Comparison of ENCODE assay signal across 9 cellular contexts in the genomic region with DNA sequence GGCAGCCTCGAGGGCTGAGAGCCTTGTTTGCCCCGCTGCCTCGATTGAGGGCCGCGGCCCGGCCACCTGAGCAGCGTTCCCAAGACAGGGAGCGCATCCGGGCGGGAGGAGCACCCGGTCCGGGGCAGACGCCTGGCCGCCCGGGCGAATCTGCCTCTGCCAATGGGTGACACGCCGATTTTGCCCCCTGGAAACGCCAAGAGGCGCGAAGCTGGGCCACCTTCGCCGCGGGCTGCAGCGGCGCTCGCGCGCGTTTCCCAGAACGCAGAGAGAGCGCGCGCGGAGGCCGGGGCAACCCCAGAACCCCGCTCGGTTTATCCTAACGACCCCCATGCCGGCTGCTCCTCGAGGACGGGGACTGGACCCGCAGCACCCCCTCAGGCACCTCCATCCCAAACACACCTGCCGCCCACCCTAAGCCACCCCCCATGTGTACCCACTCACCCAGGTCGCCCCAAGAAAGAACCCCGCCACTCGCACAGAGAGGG. TPM values are rescaled to one million over a fixed set of nuclear protein-coding genes. Genes with fewer than 3 reads are reported as not detected.
DNase-seq lines count a peak whose midpoint lies in the region; ATAC-seq, FAIRE-seq and TF ChIP-seq lines count a peak whose summit lies in the region.
"Had no signal": no experiment of that assay in that cellular context is flagged by ENCODE, and none has a peak within 500 bp of the region (broad histone marks: within the 10 kb centered on the region; RNA-seq: fewer than 3 reads in every experiment).

No MANE protein-coding gene starts in this region.

- no peaks in the 10 kb centered on the region for H4K20me1 ChIP-seq in keratinocyte (ENCODE audit: control insufficient read depth, extremely low read depth, insufficient read depth, low read length)

- H3K4me1 ChIP-seq in keratinocyte (ENCODE audit: control insufficient read depth, extremely low read depth, insufficient read depth, low read length) (peaks cover 9% of the 10 kb centered on the region), subcutaneous abdominal adipose tissue (ENCODE audit: control insufficient read depth in 5 of 5, insufficient read depth in 5 of 5, low read length in 5 of 5) (peaks cover 0 to 14% (median 10%) of the 10 kb centered on the region in 5 donors)

- ATAC-seq in activated CD4-positive, alpha-beta T cell treated with anti-CD3 and anti-CD28 coated beads for 36 hours = no peak
- ATAC-seq in HG03565 (IDR thresholded peaks at IDR 0.05; ENCODE audit: unreplicated experiment) = no peak

- intact Hi-C loops in activated CD4-positive, alpha-beta T cell treated with anti-CD3 and anti-CD28 coated beads for 36 hours (cut with DNase I, micrococcal nuclease) = loop anchor here in 1 of 2 experiments (5.0 kb wide), 1 partner anchor 209 kb away; no protein-coding TSS in a partner anchor
- intact Hi-C loops in activated T-helper 1 cell treated with anti-CD3 and anti-CD28 coated beads, Interleukin-12 subunit alpha, Interleukin-12 subunit beta, Interleukin-2, Interleukin-4 antibody, amounts not matched to agents 30 ng/mL and 10 ng/mL and 1 ng/mL, durations not matched to agents 14 hours and 24 hours and 36 hours (cut with micrococcal nuclease) = no loop called here

- dilution Hi-C loops in keratinocyte (cut with MboI; ENCODE audit: extremely low pct_ligation_motif_present, low sequenced_read_pairs) = no loop called here

- no peak for TF ChIP-seq CTCF in keratinocyte (optimal IDR thresholded peaks at IDR 0.05 in 1 of 3, IDR thresholded peaks at IDR 0.05 in 1 of 3, conservative IDR thresholded peaks at IDR 0.05 in 1 of 3; ENCODE audit: extremely low read depth in 1 of 3, insufficient read depth in 2 of 3, low read length in 3 of 3)

- DNase-seq in activated CD4-positive, alpha-beta T cell treated with anti-CD3 and anti-CD28 coated beads for 36 hours = peak; percentile 9
- DNase-seq in activated CD4-positive, alpha-beta T cell treated with anti-CD3 and anti-CD28 coated beads for 48 hours = no peak
- DNase-seq in activated T-helper 1 cell treated with anti-CD3 and anti-CD28 coated beads, Interleukin-12 subunit alpha, Interleukin-12 subunit beta, Interleukin-2, Interleukin-4 antibody, amounts not matched to agents 30 ng/mL and 10 ng/mL and 1 ng/mL, durations not matched to agents 14 hours and 24 hours and 36 hours (ENCODE audit: low spot score) = no peak
- DNase-seq in keratinocyte (ENCODE audit: low read depth, low spot score) = no peak
- DNase-seq in activated effector memory CD4-positive, alpha-beta T cell treated with anti-CD3 and anti-CD28 coated beads, Interleukin-2, amount 50 U/mL, for 16 hours = no peak
- DNase-seq in COR-L47 (lab: John Stamatoyannopoulos, UW) = no peak

- POLR2A ChIA-PET in activated CD4-positive, alpha-beta T cell treated with anti-CD3 and anti-CD28 coated beads for 36 hours (lab: Charles Lee) = no interaction called here

- no peaks in the 10 kb centered on the region for H3K36me3 ChIP-seq in keratinocyte (ENCODE audit: control insufficient read depth in 2 of 2, extremely low read depth in 1 of 2, insufficient read depth in 2 of 2, low read length in 2 of 2)
- no peaks in the 10 kb centered on the region for H3K36me3 ChIP-seq in subcutaneous abdominal adipose tissue (ENCODE audit: control insufficient read depth in 5 of 5, insufficient read depth in 5 of 5, low read length in 5 of 5)

- H3K27me3 ChIP-seq in keratinocyte (ENCODE audit: control insufficient read depth, extremely low read depth, insufficient read depth, low read length) (peaks cover 9% of the 10 kb centered on the region), subcutaneous abdominal adipose tissue (ENCODE audit: control insufficient read depth in 5 of 5, insufficient read depth in 4 of 5, low read length in 5 of 5) (peaks cover 6 to 28% (median 19%) of the 10 kb centered on the region in 5 donors)

- H3K36me3 Mint-ChIP-seq in activated CD4-positive, alpha-beta T cell treated with anti-CD3 and anti-CD28 coated beads for 36 hours (ENCODE audit: low read depth) = no peaks in the 10 kb centered on the region
- no peaks in the 10 kb centered on the region for H3K36me3 Mint-ChIP-seq in activated T-helper 1 cell treated with anti-CD3 and anti-CD28 coated beads, Interleukin-12 subunit alpha, Interleukin-12 subunit beta, Interleukin-2, Interleukin-4 antibody, amounts not matched to agents 30 ng/mL and 10 ng/mL and 1 ng/mL, durations not matched to agents 14 hours and 24 hours and 36 hours (ENCODE audit: low read depth)
- H3K36me3 Mint-ChIP-seq: CD4-positive, CD25-positive, alpha-beta regulatory T cell had no signal

- H3K9me3 Mint-ChIP-seq in activated CD4-positive, alpha-beta T cell treated with anti-CD3 and anti-CD28 coated beads for 36 hours (ENCODE audit: low read depth) = no peaks in the 10 kb centered on the region
- H3K9me3 Mint-ChIP-seq in activated T-helper 1 cell treated with anti-CD3 and anti-CD28 coated beads, Interleukin-12 subunit alpha, Interleukin-12 subunit beta, Interleukin-2, Interleukin-4 antibody, amounts not matched to agents 30 ng/mL and 10 ng/mL and 1 ng/mL, durations not matched to agents 14 hours and 24 hours and 36 hours = no peaks in the 10 kb centered on the region
- H3K9me3 Mint-ChIP-seq: CD4-positive, CD25-positive, alpha-beta regulatory T cell had no signal

- peak overlapping the region in 2 of 3 experiments; percentile 6 to 35 for H3K4me3 ChIP-seq in keratinocyte (ENCODE audit: control insufficient read depth in 2 of 3, extremely low read depth in 1 of 3, insufficient read depth in 2 of 3, low read depth in 1 of 3, low read length in 3 of 3)
- peak overlapping the region in 3 of 5 donors; percentile 42 to 62 (median 47) for H3K4me3 ChIP-seq in subcutaneous abdominal adipose tissue (ENCODE audit: low read depth in 1 of 5, low read length in 5 of 5)

- H2AFZ ChIP-seq in keratinocyte (ENCODE audit: control insufficient read depth, low read length) = peak overlapping the region; percentile 22

- no peaks in the 10 kb centered on the region for H3K79me2 ChIP-seq in keratinocyte (ENCODE audit: control insufficient read depth, insufficient read depth, low read length)

- no peak overlapping the region for H3K27ac ChIP-seq in keratinocyte (ENCODE audit: control insufficient read depth, insufficient read depth, low read length)
- H3K27ac ChIP-seq in subcutaneous abdominal adipose tissue (ENCODE audit: low read depth, low read length) = no peak overlapping the region

- H3K27me3 Mint-ChIP-seq in activated CD4-positive, alpha-beta T cell treated with anti-CD3 and anti-CD28 coated beads for 36 hours = peaks cover 15% of the 10 kb centered on the region
- peaks cover 15% of the 10 kb centered on the region for H3K27me3 Mint-ChIP-seq in activated T-helper 1 cell treated with anti-CD3 and anti-CD28 coated beads, Interleukin-12 subunit alpha, Interleukin-12 subunit beta, Interleukin-2, Interleukin-4 antibody, amounts not matched to agents 30 ng/mL and 10 ng/mL and 1 ng/mL, durations not matched to agents 14 hours and 24 hours and 36 hours (ENCODE audit: insufficient read depth)

- no peak for FAIRE-seq in keratinocyte (lab: Jason Lieb, UNC)

- H3K9me3 ChIP-seq in keratinocyte (ENCODE audit: control insufficient read depth, low read depth, low read length) (peaks cover 5% of the 10 kb centered on the region), subcutaneous abdominal adipose tissue (ENCODE audit: control insufficient read depth in 5 of 5, low read length in 5 of 5) (peaks cover 0 to 6% (median 4%) of the 10 kb centered on the region in 5 donors)

- no peaks in the 10 kb centered on the region for H3K9me1 ChIP-seq in keratinocyte (ENCODE audit: control insufficient read depth, extremely low read depth, insufficient read depth, low read length)

- H3K4me1 Mint-ChIP-seq in activated CD4-positive, alpha-beta T cell treated with anti-CD3 and anti-CD28 coated beads for 36 hours = no peaks in the 10 kb centered on the region
- H3K4me1 Mint-ChIP-seq in activated T-helper 1 cell treated with anti-CD3 and anti-CD28 coated beads, Interleukin-12 subunit alpha, Interleukin-12 subunit beta, Interleukin-2, Interleukin-4 antibody, amounts not matched to agents 30 ng/mL and 10 ng/mL and 1 ng/mL, durations not matched to agents 14 hours and 24 hours and 36 hours (ENCODE audit: low read depth) = no peaks in the 10 kb centered on the region

- H3K27ac Mint-ChIP-seq in activated CD4-positive, alpha-beta T cell treated with anti-CD3 and anti-CD28 coated beads for 36 hours = no peak overlapping the region
- H3K27ac Mint-ChIP-seq in activated T-helper 1 cell treated with anti-CD3 and anti-CD28 coated beads, Interleukin-12 subunit alpha, Interleukin-12 subunit beta, Interleukin-2, Interleukin-4 antibody, amounts not matched to agents 30 ng/mL and 10 ng/mL and 1 ng/mL, durations not matched to agents 14 hours and 24 hours and 36 hours = no peak overlapping the region

- H3K9ac ChIP-seq in keratinocyte (ENCODE audit: control insufficient read depth, extremely low read depth, insufficient read depth, low read length) (no peak overlapping the region), subcutaneous abdominal adipose tissue (ENCODE audit: low read length in 5 of 5) (no peak overlapping the region)

- H3K4me3 Mint-ChIP-seq in activated CD4-positive, alpha-beta T cell treated with anti-CD3 and anti-CD28 coated beads for 36 hours = peak overlapping the region; percentile 35
- H3K4me3 Mint-ChIP-seq in activated T-helper 1 cell treated with anti-CD3 and anti-CD28 coated beads, Interleukin-12 subunit alpha, Interleukin-12 subunit beta, Interleukin-2, Interleukin-4 antibody, amounts not matched to agents 30 ng/mL and 10 ng/mL and 1 ng/mL, durations not matched to agents 14 hours and 24 hours and 36 hours = peak overlapping the region; percentile 39

- CTCF ChIA-PET in activated CD4-positive, alpha-beta T cell treated with anti-CD3 and anti-CD28 coated beads for 36 hours (lab: Charles Lee) = no interaction called here

- H3K4me2 ChIP-seq in keratinocyte (ENCODE audit: control insufficient read depth, extremely low read depth, insufficient read depth, low read depth, low read length) = peak overlapping the region; percentile 45

RNA-seq across cellular contexts. Expression of gene MAP7D2, which starts 0.6 kb away (rescaled TPM):
- total RNA-seq in activated CD4-positive, alpha-beta T cell treated with anti-CD3 and anti-CD28 coated beads for 36 hours = under 1 TPM; 0.44 to 0.59 TPM
- total RNA-seq in activated T-helper 1 cell treated with anti-CD3 and anti-CD28 coated beads, Interleukin-12 subunit alpha, Interleukin-12 subunit beta, Interleukin-2, Interleukin-4 antibody, amounts not matched to agents 30 ng/mL and 10 ng/mL and 1 ng/mL, durations not matched to agents 14 hours and 24 hours and 36 hours = 0.39 TPM in 2 replicates
- 0.35 to 0.76 TPM (median 0.36 TPM) in 3 replicates for polyA plus RNA-seq in keratinocyte
- 1.8 TPM for polyA plus RNA-seq in keratinocyte (2011; ENCODE audit: low read depth)
- 0.44 and 0.61 TPM in 2 replicates for polyA plus RNA-seq in keratinocyte (2011; cell fraction: cytosol; rRNA removed)
- 0.46 and 0.60 TPM in 2 replicates for polyA plus RNA-seq in keratinocyte (2011; cell fraction: nucleus; rRNA removed)
- polyA plus RNA-seq in keratinocyte (2012; ENCODE audit: low replicate concordance) = 0.58 and 0.80 TPM in 2 replicates
- polyA minus RNA-seq in keratinocyte = 0.26 to 0.52 TPM (median 0.36 TPM) in 3 replicates
- not detected for polyA minus RNA-seq in keratinocyte (2011; cell fraction: cytosol; rRNA and poly(A)+ RNA removed)
- polyA minus RNA-seq in keratinocyte (2011; cell fraction: nucleus; rRNA and poly(A)+ RNA removed) = 0.21 TPM in 1 of 2 replicates, not detected in the other

RNA-seq across cellular contexts. Expression of gene EIF1AX, which starts 25.5 kb away (rescaled TPM):
- 100 to 1,000 TPM in 1 of 2 experiments, 10 to 100 TPM in 1; 81.7 to 140 TPM for total RNA-seq in activated CD4-positive, alpha-beta T cell treated with anti-CD3 and anti-CD28 coated beads for 36 hours
- 107 TPM in 2 replicates for total RNA-seq in activated T-helper 1 cell treated with anti-CD3 and anti-CD28 coated beads, Interleukin-12 subunit alpha, Interleukin-12 subunit beta, Interleukin-2, Interleukin-4 antibody, amounts not matched to agents 30 ng/mL and 10 ng/mL and 1 ng/mL, durations not matched to agents 14 hours and 24 hours and 36 hours
- 83.9 to 196 TPM (median 109 TPM) in 3 replicates for polyA plus RNA-seq in keratinocyte
- 172 TPM for polyA plus RNA-seq in keratinocyte (2011; ENCODE audit: low read depth)
- polyA plus RNA-seq in keratinocyte (2011; cell fraction: cytosol; rRNA removed) = 91.4 and 152 TPM in 2 replicates
- 32.3 and 69.4 TPM in 2 replicates for polyA plus RNA-seq in keratinocyte (2011; cell fraction: nucleus; rRNA removed)
- 141 and 150 TPM in 2 replicates for polyA plus RNA-seq in keratinocyte (2012; ENCODE audit: low replicate concordance)
- 8.1 to 78.5 TPM (median 15.8 TPM) in 3 replicates for polyA minus RNA-seq in keratinocyte
- polyA minus RNA-seq in keratinocyte (2011; cell fraction: cytosol; rRNA and poly(A)+ RNA removed) = 121 TPM
- 15.2 and 23.9 TPM in 2 replicates for polyA minus RNA-seq in keratinocyte (2011; cell fraction: nucleus; rRNA and poly(A)+ RNA removed)
